8 cellular contexts compared by ENCODE assay signal in the genomic region with DNA sequence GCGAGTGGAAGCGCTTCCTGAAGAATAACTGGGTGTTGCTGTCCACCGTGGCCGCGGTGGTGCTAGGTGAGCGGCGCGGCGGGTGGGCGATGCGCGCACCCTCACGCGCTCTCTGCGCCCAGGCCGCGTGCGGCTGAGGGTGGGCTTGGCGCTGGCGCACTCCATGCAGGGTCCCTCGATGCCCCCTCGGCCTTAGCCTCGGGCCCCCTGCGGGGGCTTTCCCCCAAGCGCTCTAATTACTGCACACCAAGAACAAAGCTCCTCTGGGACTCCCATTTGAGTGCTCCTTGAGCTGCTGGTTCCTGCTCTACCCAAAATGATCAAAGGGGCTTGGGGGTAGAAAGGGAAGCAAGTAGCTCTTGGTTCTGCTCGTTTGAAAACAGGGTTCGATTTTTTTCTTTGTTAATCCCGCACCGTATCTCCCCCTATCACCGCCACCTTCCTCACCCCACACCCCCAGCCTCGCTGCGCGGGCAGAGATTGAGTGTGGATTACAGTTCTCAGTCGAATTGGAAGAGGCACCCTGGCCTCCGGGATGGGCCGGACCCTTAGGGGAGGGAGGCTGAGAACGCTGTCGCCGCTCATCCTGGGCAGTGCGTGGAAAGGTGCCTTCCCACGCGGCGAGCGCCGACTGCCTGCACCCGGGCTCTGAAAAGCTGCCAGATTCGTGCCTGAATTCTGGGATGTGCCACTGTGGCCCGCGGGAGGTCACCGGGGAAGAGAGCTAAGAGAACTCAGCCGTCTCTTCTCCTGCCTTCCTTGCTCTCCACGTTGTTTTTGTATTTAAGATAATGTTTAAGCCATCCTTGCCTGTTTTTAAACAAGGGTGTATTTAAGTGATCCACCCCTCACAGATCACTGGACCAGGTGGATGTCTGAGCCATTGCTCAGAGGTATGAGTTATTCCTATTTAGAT. TPM values are rescaled to one million over a fixed set of nuclear protein-coding genes. Genes with fewer than 3 reads are reported as not detected.
DNase-seq lines count a peak whose midpoint lies in the region; ATAC-seq, FAIRE-seq and TF ChIP-seq lines count a peak whose summit lies in the region.

No MANE protein-coding gene starts in this region.

- POLR2A ChIA-PET in A673 (lab: Charles Lee; ENCODE audit: low non-redundant PET) = no interaction called here

- peak overlapping the region; percentile 68 for H3K4me3 Mint-ChIP-seq in stimulated activated effector memory CD8-positive, alpha-beta T cell treated with anti-CD3 and anti-CD28 coated beads, Interleukin-12 subunit alpha, Interleukin-12 subunit beta, amount 100 ng/mL, for 72 hours

- intact Hi-C loops in A673 (cut with micrococcal nuclease; ENCODE audit: unreplicated experiment) = loop anchor here (5.0 kb wide), 1 partner anchor 146 kb away; no protein-coding TSS in a partner anchor

- TF ChIP-seq CTCF in A673 (conservative IDR thresholded peaks at IDR 0.05; ENCODE audit: low read depth, low read length) = no peak

- FAIRE-seq in GM18507 (lab: Jason Lieb, UNC) = peak; percentile 62

- H3K27ac Mint-ChIP-seq in stimulated activated effector memory CD8-positive, alpha-beta T cell treated with anti-CD3 and anti-CD28 coated beads, Interleukin-12 subunit alpha, Interleukin-12 subunit beta, amount 100 ng/mL, for 72 hours = no peak overlapping the region

- H3K27ac ChIP-seq in A673 (ENCODE audit: low read depth, low read length, poor library complexity, severe bottlenecking) = no peak overlapping the region
- peak overlapping the region; percentile 77 for H3K27ac ChIP-seq in angular gyrus (ENCODE audit: low read depth, low read length)

- no peaks in the 10 kb centered on the region for H3K9me3 Mint-ChIP-seq in stimulated activated effector memory CD8-positive, alpha-beta T cell treated with anti-CD3 and anti-CD28 coated beads, Interleukin-12 subunit alpha, Interleukin-12 subunit beta, amount 100 ng/mL, for 72 hours

- no TSS peak for BruUV-seq in A673 (replicated peaks; lab: Mats Ljungman, UMichigan)

- peak; percentile 10 for ATAC-seq in HG03095 (IDR thresholded peaks at IDR 0.05; ENCODE audit: unreplicated experiment)
- ATAC-seq in stimulated activated effector memory CD8-positive, alpha-beta T cell treated with anti-CD3 and anti-CD28 coated beads, Interleukin-12 subunit alpha, Interleukin-12 subunit beta, amount 100 ng/mL, for 72 hours = peak; percentile 40

- H3K4me1 ChIP-seq in A673 (ENCODE audit: insufficient read depth, low read length, poor library complexity, severe bottlenecking) = peaks cover 8% of the 10 kb centered on the region

- DNase-seq in A673 (ENCODE audit: low spot score) (peak; percentile 27), GM18507 (ENCODE audit: extremely low spot score, insufficient read length, low read depth) (no peak), DMS79 (lab: John Stamatoyannopoulos, UW) (no peak), HPDE6-E6E7 (ENCODE audit: extremely low spot score) (no peak)
- no peak for DNase-seq in stimulated activated effector memory CD8-positive, alpha-beta T cell treated with anti-CD3 and anti-CD28 coated beads, Interleukin-12 subunit alpha, Interleukin-12 subunit beta, amount 100 ng/mL, for 72 hours (ENCODE audit: low spot score in 2 of 2)

- no peaks in the 10 kb centered on the region for H3K27me3 ChIP-seq in A673 (replicated peaks; ENCODE audit: insufficient read depth, low read depth, low read length, poor library complexity)

- no peaks in the 10 kb centered on the region for H3K36me3 ChIP-seq in A673 (ENCODE audit: insufficient read depth, low read length, poor library complexity, severe bottlenecking)

- H3K4me1 Mint-ChIP-seq in stimulated activated effector memory CD8-positive, alpha-beta T cell treated with anti-CD3 and anti-CD28 coated beads, Interleukin-12 subunit alpha, Interleukin-12 subunit beta, amount 100 ng/mL, for 72 hours = peaks cover 20% of the 10 kb centered on the region

- CTCF ChIA-PET in A673 (lab: Charles Lee) = no interaction called here

- no peaks in the 10 kb centered on the region for H3K9me3 ChIP-seq in A673 (ENCODE audit: low read depth, low read length, poor library complexity, severe bottlenecking)
- no peaks in the 10 kb centered on the region for H3K9me3 ChIP-seq in iPS-18c (ENCODE audit: control insufficient read depth, insufficient read depth, low read length)

- H3K4me3 ChIP-seq in A673 (ENCODE audit: low read depth, low read length, poor library complexity, severe bottlenecking) = peak overlapping the region; percentile 71
- peak overlapping the region; percentile 72 for H3K4me3 ChIP-seq in iPS-18c (ENCODE audit: insufficient read depth, low read depth, low read length)

- no peaks in the 10 kb centered on the region for H3K36me3 Mint-ChIP-seq in stimulated activated effector memory CD8-positive, alpha-beta T cell treated with anti-CD3 and anti-CD28 coated beads, Interleukin-12 subunit alpha, Interleukin-12 subunit beta, amount 100 ng/mL, for 72 hours

RNA-seq across cellular contexts. Expression of gene SLC1A1, which starts 0.7 kb away (rescaled TPM):
- total RNA-seq in A673 (2021) = 8.5 and 8.7 TPM in 2 replicates
